ENCODE assay signal across 8 cellular contexts in genomic region chr5:66864240-66864884, GRCh38.
DNase-seq lines count a peak whose midpoint lies in the region; ATAC-seq and TF ChIP-seq lines count a peak whose summit lies in the region.

No MANE protein-coding gene starts in this region.

- peak; percentile 51 for TF ChIP-seq CTCF in GM12874 (IDR thresholded peaks at IDR 0.05; ENCODE audit: insufficient read depth, low read depth, low read length)
- TF ChIP-seq CTCF in RWPE2 (IDR thresholded peaks at IDR 0.05; ENCODE audit: poor library complexity, severe bottlenecking): peak; percentile 95
- TF ChIP-seq CTCF in fibroblast of mammary gland (conservative IDR thresholded peaks at IDR 0.05; ENCODE audit: control insufficient read depth, insufficient read depth, low read depth, low read length): peak; percentile 74

- no peak overlapping the region for H3K27ac ChIP-seq in RWPE2 (ENCODE audit: poor library complexity, severe bottlenecking)

- DNase-seq in A172 (ENCODE audit: low spot score) (peak; percentile 23), RWPE2 (ENCODE audit: low spot score) (no peak), fibroblast of mammary gland (ENCODE audit: low read depth) (peak; percentile 77)
- peak; percentile 7 for DNase-seq in stimulated activated CD4-positive, alpha-beta T cell treated with anti-CD3 and anti-CD28 coated beads, Interleukin-2, amount 100 ng/mL, for 4 hours (ENCODE audit: low read depth)

- no peaks in the 10 kb centered on the region for H3K27me3 ChIP-seq in RWPE2 (ENCODE audit: insufficient read depth, poor library complexity, severe bottlenecking)

- no peaks in the 10 kb centered on the region for H3K36me3 ChIP-seq in RWPE2 (ENCODE audit: low read depth)

- ATAC-seq in RWPE2 (ENCODE audit: low read depth) (peak; percentile 77), GM21515 (IDR thresholded peaks at IDR 0.05; ENCODE audit: unreplicated experiment) (no peak), GM21447 (IDR thresholded peaks at IDR 0.05; ENCODE audit: unreplicated experiment) (no peak), GM18520 (IDR thresholded peaks at IDR 0.05; ENCODE audit: unreplicated experiment) (no peak)

- peaks cover 9% of the 10 kb centered on the region for H3K4me1 ChIP-seq in RWPE2 (ENCODE audit: insufficient read depth, poor library complexity, severe bottlenecking)

- H3K4me3 ChIP-seq in RWPE2 (ENCODE audit: severe bottlenecking): no peak overlapping the region
- no peak overlapping the region for H3K4me3 ChIP-seq in fibroblast of mammary gland (ENCODE audit: control insufficient read depth, low read depth, low read length)

- H3K9me3 ChIP-seq in RWPE2 (ENCODE audit: severe bottlenecking): no peaks in the 10 kb centered on the region
